ENCODE assay signal across 16 cellular contexts in the genomic region with DNA sequence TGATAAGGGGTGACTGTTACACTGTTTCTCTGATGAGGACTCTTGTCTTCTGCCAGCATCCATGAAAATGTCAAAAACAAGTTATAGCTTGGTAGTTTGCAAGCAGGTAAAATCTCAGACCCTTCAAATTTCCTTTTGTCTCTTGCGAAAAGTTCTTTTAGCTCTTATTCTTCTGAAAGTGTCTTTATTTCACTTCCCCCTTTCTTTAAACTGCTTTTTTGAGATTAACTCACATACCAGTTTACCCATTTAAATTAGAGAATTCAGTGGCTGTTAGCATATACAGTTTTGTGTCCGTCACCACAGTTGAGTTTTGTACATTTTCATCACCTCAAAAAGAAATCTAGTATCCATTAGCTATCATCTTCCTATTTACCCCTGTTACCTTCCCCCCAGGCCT.
"Had no signal": no experiment of that assay in that cellular context is flagged by ENCODE, and none has a peak within 500 bp of the region (broad histone marks: within the 10 kb centered on the region; RNA-seq: fewer than 3 reads in every experiment).

No MANE protein-coding gene starts in this region.

- H3K27me3 Mint-ChIP-seq: effector memory CD8-positive, alpha-beta T cell had no signal

- H3K27ac Mint-ChIP-seq: activated naive CD4-positive, alpha-beta T cell treated with anti-CD3 and anti-CD28 coated beads, Interleukin-2, amount 50 U/mL, for 72 hours; effector memory CD8-positive, alpha-beta T cell had no signal

- H3K36me3 Mint-ChIP-seq: activated naive CD4-positive, alpha-beta T cell treated with anti-CD3 and anti-CD28 coated beads, Interleukin-2, amount 50 U/mL, for 72 hours had no signal

- DNase-seq: activated effector memory CD4-positive, alpha-beta T cell treated with Interleukin-2 at 50 U/mL for 16 hours; amniotic stem cell; body of pancreas; central memory CD4-positive, alpha-beta T cell; effector memory CD8-positive, alpha-beta T cell; kidney; left ventricle myocardium superior; mesendoderm; spleen; stimulated activated CD4-positive, alpha-beta T cell treated with anti-CD3 and anti-CD28 coated beads, Interleukin-1b, Interleukin-23, amount 100 ng/mL, for 48 hours; stimulated activated naive CD4-positive, alpha-beta T cell; substantia nigra; upper lobe of left lung had no signal

- H3K4me3 Mint-ChIP-seq: effector memory CD8-positive, alpha-beta T cell had no signal

- H3K9me3 ChIP-seq: body of pancreas, spleen, upper lobe of left lung had no signal

- ATAC-seq: activated naive CD4-positive, alpha-beta T cell treated with anti-CD3 and anti-CD28 coated beads, Interleukin-2, amount 50 U/mL, for 72 hours; body of pancreas; effector memory CD8-positive, alpha-beta T cell; left ventricle myocardium superior; sciatic nerve had no signal

- H3K27ac ChIP-seq: body of pancreas, hepatocyte, upper lobe of left lung had no signal

- H3K9me3 Mint-ChIP-seq: activated naive CD4-positive, alpha-beta T cell treated with anti-CD3 and anti-CD28 coated beads, Interleukin-2, amount 50 U/mL, for 72 hours; effector memory CD8-positive, alpha-beta T cell had no signal

- H3K27me3 ChIP-seq: body of pancreas, hepatocyte, spleen, upper lobe of left lung had no signal

- H3K36me3 ChIP-seq: spleen, upper lobe of left lung had no signal

- H3K4me3 ChIP-seq: body of pancreas, hepatocyte, spleen, upper lobe of left lung had no signal
